9 cellular contexts compared by ENCODE assay signal in the genomic region with DNA sequence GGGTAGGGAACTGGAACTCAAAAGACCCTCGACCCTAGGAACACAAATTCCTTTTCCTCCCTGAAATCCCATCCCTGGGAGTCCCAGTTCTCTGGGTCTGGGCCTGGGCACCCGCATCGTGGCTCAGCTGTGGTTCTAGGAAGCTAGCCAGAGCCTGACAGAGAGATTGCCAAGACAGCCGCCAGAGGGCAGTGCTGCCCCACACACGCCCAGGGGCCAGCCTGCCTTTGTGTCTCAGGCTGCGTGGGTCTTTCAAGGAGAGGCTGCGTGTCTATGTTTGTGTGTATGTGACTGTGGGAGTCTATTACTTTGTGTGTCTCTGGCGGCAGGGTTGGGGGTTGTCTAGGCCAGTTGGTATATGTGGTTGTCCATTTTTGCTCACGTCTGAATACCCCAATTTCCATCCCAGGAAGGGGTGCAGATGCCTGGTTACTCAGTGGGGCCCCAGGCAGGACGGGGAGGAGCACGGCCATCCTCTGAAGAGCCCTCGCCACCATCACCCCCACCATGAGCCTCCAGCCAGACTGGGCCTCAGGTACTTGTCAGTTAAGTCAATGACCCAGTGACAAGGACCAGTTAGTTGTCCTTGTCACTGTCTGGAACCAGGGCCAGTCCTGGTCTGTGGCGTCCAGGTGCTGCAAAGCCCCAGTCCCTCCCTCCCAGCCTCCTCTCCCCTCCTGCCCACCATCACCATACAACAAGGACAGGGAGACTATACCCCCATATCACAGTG. TPM values are rescaled to one million over a fixed set of nuclear protein-coding genes. Genes with fewer than 3 reads are reported as not detected.
DNase-seq lines count a peak whose midpoint lies in the region; ATAC-seq, FAIRE-seq and TF ChIP-seq lines count a peak whose summit lies in the region.
"Had no signal": no experiment of that assay in that cellular context is flagged by ENCODE, and none has a peak within 500 bp of the region (broad histone marks: within the 10 kb centered on the region; RNA-seq: fewer than 3 reads in every experiment).

No MANE protein-coding gene starts in this region.

- H3K27ac ChIP-seq in CD8-positive, alpha-beta T cell (ENCODE audit: low read depth, low read length) = no peak overlapping the region
- H3K27ac ChIP-seq in SU-DHL-6 (ENCODE audit: low read depth, low read length) = no peak overlapping the region
- H3K27ac ChIP-seq: SK-N-MC had no signal

- H3K79me2 ChIP-seq in SU-DHL-6 (ENCODE audit: insufficient read depth, low read length) = no peaks in the 10 kb centered on the region

- no peaks in the 10 kb centered on the region for H3K9me3 ChIP-seq in CD8-positive, alpha-beta T cell (ENCODE audit: low read length)
- H3K9me3 ChIP-seq in SU-DHL-6 (ENCODE audit: insufficient read depth, low read length) = no peaks in the 10 kb centered on the region

- CTCF ChIA-PET in CD8-positive, alpha-beta T cell (lab: Charles Lee) = interaction anchor here (0.6 to 11.9 kb wide), 28 partner anchors 9 to 691 kb away, joined by 3 to 316 read pairs (median 4); partner anchors contain the start of genes MRRF, RBM18 and TTLL11

- no peaks in the 10 kb centered on the region for H3K36me3 Mint-ChIP-seq in CD8-positive, alpha-beta T cell
- no peaks in the 10 kb centered on the region for H3K36me3 Mint-ChIP-seq in activated naive CD8-positive, alpha-beta T cell treated with anti-CD3 and anti-CD28 coated beads for 36 hours

- no peaks in the 10 kb centered on the region for H3K36me3 ChIP-seq in CD8-positive, alpha-beta T cell (ENCODE audit: insufficient read depth, low read length)
- no peaks in the 10 kb centered on the region for H3K36me3 ChIP-seq in SU-DHL-6 (ENCODE audit: low read length)

- H3K9me3 Mint-ChIP-seq in CD8-positive, alpha-beta T cell = no peaks in the 10 kb centered on the region
- H3K9me3 Mint-ChIP-seq in activated naive CD8-positive, alpha-beta T cell treated with anti-CD3 and anti-CD28 coated beads for 36 hours = no peaks in the 10 kb centered on the region

- H3K27me3 ChIP-seq in CD8-positive, alpha-beta T cell (ENCODE audit: insufficient read depth, low read length) = peaks cover 12% of the 10 kb centered on the region
- H3K27me3 ChIP-seq in SU-DHL-6 (ENCODE audit: low read length) = no peaks in the 10 kb centered on the region

- no peak overlapping the region for H3K27ac Mint-ChIP-seq in CD8-positive, alpha-beta T cell
- H3K27ac Mint-ChIP-seq in activated naive CD8-positive, alpha-beta T cell treated with anti-CD3 and anti-CD28 coated beads for 36 hours = no peak overlapping the region

- H4K20me1 ChIP-seq in SU-DHL-6 (ENCODE audit: low read depth, low read length) = no peaks in the 10 kb centered on the region

- no peak overlapping the region for H3K4me3 ChIP-seq in CD8-positive, alpha-beta T cell (ENCODE audit: low read depth, low read length)
- no peak overlapping the region for H3K4me3 ChIP-seq in SU-DHL-6 (ENCODE audit: insufficient read depth, low read length, poor library complexity, severe bottlenecking)
- H3K4me3 ChIP-seq: SK-N-MC had no signal

- TF ChIP-seq CTCF in CD8-positive, alpha-beta T cell (IDR thresholded peaks at IDR 0.05) = peak; percentile 82
- TF ChIP-seq CTCF in SU-DHL-6 (IDR thresholded peaks at IDR 0.05; ENCODE audit: insufficient read depth, low read length, poor library complexity, severe bottlenecking) = peak; percentile 81

- ATAC-seq in CD8-positive, alpha-beta T cell = peak; percentile 83
- ATAC-seq in GM21529 (IDR thresholded peaks at IDR 0.05; ENCODE audit: unreplicated experiment) (peak; percentile 59), Right ventricle myocardium inferior (peak; percentile 82)

- no peaks in the 10 kb centered on the region for H3F3A ChIP-seq in SU-DHL-6 (ENCODE audit: insufficient read depth)

- no peak overlapping the region for H3K4me2 ChIP-seq in SU-DHL-6 (ENCODE audit: low read depth, low read length, poor library complexity, severe bottlenecking)

- H3K4me1 Mint-ChIP-seq in CD8-positive, alpha-beta T cell (ENCODE audit: low read depth) = peaks cover 21% of the 10 kb centered on the region
- H3K4me1 Mint-ChIP-seq in activated naive CD8-positive, alpha-beta T cell treated with anti-CD3 and anti-CD28 coated beads for 36 hours = peaks cover 23% of the 10 kb centered on the region

- POLR2A ChIA-PET in CD8-positive, alpha-beta T cell (lab: Charles Lee) = interaction anchor here (1.0 kb wide), 1 partner anchor 225 kb away, joined by 4 read pairs; no protein-coding TSS in a partner anchor

- no peak for FAIRE-seq in urothelium cell line (lab: Jason Lieb, UNC)

- peak; percentile 62 to 87 (median 73) for DNase-seq in CD8-positive, alpha-beta T cell
- DNase-seq in NAMALWA (ENCODE audit: low spot score) = peak; percentile 85
- peak; percentile 77 for DNase-seq in activated naive CD8-positive, alpha-beta T cell treated with anti-CD3 and anti-CD28 coated beads for 36 hours
- DNase-seq in Right ventricle myocardium inferior (ENCODE audit: missing footprints) = peak; percentile 85
- peak; percentile 94 for DNase-seq in posterior vena cava (ENCODE audit: low spot score)
- DNase-seq in urothelium cell line (ENCODE audit: low spot score) = peak; percentile 83

- peaks cover 31% of the 10 kb centered on the region for H3K27me3 Mint-ChIP-seq in CD8-positive, alpha-beta T cell (ENCODE audit: low read depth)
- peaks cover 38% of the 10 kb centered on the region for H3K27me3 Mint-ChIP-seq in activated naive CD8-positive, alpha-beta T cell treated with anti-CD3 and anti-CD28 coated beads for 36 hours

- peak overlapping the region; percentile 33 for H3K4me3 Mint-ChIP-seq in CD8-positive, alpha-beta T cell
- no peak overlapping the region for H3K4me3 Mint-ChIP-seq in activated naive CD8-positive, alpha-beta T cell treated with anti-CD3 and anti-CD28 coated beads for 36 hours

- H3K9ac ChIP-seq in SU-DHL-6 (ENCODE audit: low read length) = no peak overlapping the region

- no peak overlapping the region for H2AFZ ChIP-seq in SU-DHL-6 (ENCODE audit: low read depth, low read length, severe bottlenecking)

- intact Hi-C loops in CD8-positive, alpha-beta T cell (cut with DNase I, micrococcal nuclease) = loop anchor here (1.0 to 10.0 kb wide), 3 partner anchors 225 to 685 kb away; no protein-coding TSS in a partner anchor
- intact Hi-C loops in Right ventricle myocardium inferior (cut with DNase I) (loop anchor here (1.0 to 10.0 kb wide), 3 partner anchors 102 to 329 kb away; partner anchors contain the start of gene LHX6), posterior vena cava (cut with DNase I) (loop anchor here (1.0 to 10.0 kb wide), 5 partner anchors 221 to 689 kb away; no protein-coding TSS in a partner anchor)

- H3K4me1 ChIP-seq in CD8-positive, alpha-beta T cell (ENCODE audit: insufficient read depth, low read length) = peaks cover 18% of the 10 kb centered on the region

- H3K9me2 ChIP-seq in SU-DHL-6 (replicated peaks; ENCODE audit: insufficient read depth, low read length) = no peaks in the 10 kb centered on the region

RNA-seq across cellular contexts. Expression of gene TTLL11, which starts 32.2 kb away (rescaled TPM):
- under 1 TPM; 0.68 to 1.00 TPM for total RNA-seq in CD8-positive, alpha-beta T cell
- total RNA-seq in activated naive CD8-positive, alpha-beta T cell treated with anti-CD3 and anti-CD28 coated beads for 36 hours = 1 to 10 TPM; 2.5 to 2.8 TPM
- total RNA-seq in Right ventricle myocardium inferior = 5.0 TPM
- 10 to 100 TPM; 11.8 to 20.4 TPM for total RNA-seq in posterior vena cava

RNA-seq across cellular contexts. Expression of gene NDUFA8, which starts 34.3 kb away (rescaled TPM):
- total RNA-seq in CD8-positive, alpha-beta T cell = 1 to 10 TPM; 5.7 to 7.0 TPM
- total RNA-seq in activated naive CD8-positive, alpha-beta T cell treated with anti-CD3 and anti-CD28 coated beads for 36 hours = 10 to 100 TPM; 55.2 to 56.4 TPM
- total RNA-seq in Right ventricle myocardium inferior = 297 TPM
- 10 to 100 TPM; 36.5 to 38.2 TPM for total RNA-seq in posterior vena cava

RNA-seq across cellular contexts. Expression of gene MORN5, which starts 34.4 kb away (rescaled TPM):
- total RNA-seq in CD8-positive, alpha-beta T cell = not detected
- not detected for total RNA-seq in activated naive CD8-positive, alpha-beta T cell treated with anti-CD3 and anti-CD28 coated beads for 36 hours
- total RNA-seq in Right ventricle myocardium inferior (not detected), posterior vena cava (1 to 10 TPM in 1 of 2 donors, under 1 TPM in 1; 0.95 to 1.5 TPM)

Comparison
In these comparisons a context has a peak if more than half of its experiments do, and no peak if none do; other contexts are left out.
1. RNA of gene NDUFA8, which starts 34.3 kb away (total RNA-seq): 297 TPM in Right ventricle myocardium inferior (single experiment), 55.2 to 56.4 TPM in activated naive CD8-positive, alpha-beta T cell treated with anti-CD3 and anti-CD28 coated beads for 36 hours and 36.5 to 38.2 TPM in posterior vena cava; 5.7 to 7.0 TPM in CD8-positive, alpha-beta T cell; every median in the first group is over 4 times any median in the second.
2. Peak in every context shown above with its lines, with median percentiles within 50 percentile points of each other: ATAC-seq and DNase-seq.